ENCODE assay signal across 22 cellular contexts in the genomic region with DNA sequence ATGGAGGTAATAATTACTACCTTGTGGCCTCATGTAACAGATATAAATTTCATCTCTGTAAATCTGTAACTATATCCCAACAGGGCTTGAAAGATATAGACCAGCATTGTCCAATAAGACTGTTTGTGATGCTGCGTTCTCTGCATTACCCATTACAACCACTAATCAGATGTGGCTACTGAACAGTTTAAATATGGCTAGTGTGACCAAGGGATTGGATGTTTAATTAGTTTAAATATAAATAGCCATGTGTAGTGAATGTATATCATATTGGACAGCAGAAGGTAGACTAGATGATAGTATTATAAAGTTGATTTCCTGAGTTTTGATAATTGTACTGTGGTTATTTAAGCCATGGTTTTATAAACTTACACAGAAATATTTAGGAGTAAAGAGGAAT.
"Had no signal": no experiment of that assay in that cellular context is flagged by ENCODE, and none has a peak within 500 bp of the region (broad histone marks: within the 10 kb centered on the region; RNA-seq: fewer than 3 reads in every experiment).

No MANE protein-coding gene starts in this region.

- H3K36me3 Mint-ChIP-seq: activated CD4-positive, alpha-beta memory T cell treated with anti-CD3 and anti-CD28 coated beads for 36 hours; naive thymus-derived CD8-positive, alpha-beta T cell had no signal

- H3K4me3 ChIP-seq: left lung, prostate gland, right atrium auricular region, upper lobe of right lung had no signal

- H3K27ac Mint-ChIP-seq: activated CD4-positive, alpha-beta memory T cell treated with anti-CD3 and anti-CD28 coated beads for 36 hours; activated naive CD8-positive, alpha-beta T cell treated with anti-CD3 and anti-CD28 coated beads for 36 hours; dendritic cell treated with granulocyte-macrophage colony-stimulating factor and Interleukin-4, amounts not matched to agents 40 ng/mL and 50 ng/mL, for 4 days; mesothelial cell of epicardium; naive thymus-derived CD8-positive, alpha-beta T cell; T-helper 1 cell treated with Interleukin-12 subunit alpha and Interleukin-12 subunit beta and Interleukin-4 antibody, amounts not matched to agents 30 μg/mL and 1 μg/mL, for 36 hours had no signal

- H3K4me1 Mint-ChIP-seq: activated naive CD8-positive, alpha-beta T cell treated with anti-CD3 and anti-CD28 coated beads for 36 hours; mesothelial cell of epicardium had no signal

- DNase-seq: activated CD4-positive, alpha-beta memory T cell treated with anti-CD3 and anti-CD28 coated beads for 36 hours; activated CD4-positive, alpha-beta T cell treated with anti-CD3 and anti-CD28 coated beads for 4 hours; activated CD4-positive, CD25-positive, alpha-beta regulatory T cell; activated naive CD4-positive, alpha-beta T cell treated with Interleukin-2 at 50 U/mL for 16 hours; activated naive CD8-positive, alpha-beta T cell treated with anti-CD3 and anti-CD28 coated beads for 36 hours; activated T-cell treated with anti-CD3 and anti-CD28 coated beads, Interleukin-2, amount 50 U/mL, for 48 hours; amniotic stem cell; effector CD8-positive, alpha-beta T cell; hippocampal formation; kidney glomerular epithelial cell; left lung; naive thymus-derived CD8-positive, alpha-beta T cell; stimulated activated CD4-positive, alpha-beta T cell treated with anti-CD3 and anti-CD28 coated beads, Interleukin-12 subunit alpha, Interleukin-12 subunit beta, amount 100 ng/mL, for 4 hours; stimulated activated CD4-positive, alpha-beta T cell treated with anti-CD3 and anti-CD28 coated beads, Interleukin-4, amount 100 ng/mL, for 4 hours; stimulated activated naive CD8-positive, alpha-beta T cell treated with anti-CD3 and anti-CD28 coated beads, Interleukin-15, Interleukin-2, amounts not matched to agents 100 U/mL and 50 U/mL, for 24 hours; T1000; upper lobe of right lung had no signal

- H3K27me3 Mint-ChIP-seq: dendritic cell treated with granulocyte-macrophage colony-stimulating factor and Interleukin-4, amounts not matched to agents 40 ng/mL and 50 ng/mL, for 4 days had no signal

- H3K4me3 Mint-ChIP-seq: activated CD4-positive, alpha-beta memory T cell treated with anti-CD3 and anti-CD28 coated beads for 36 hours; activated naive CD8-positive, alpha-beta T cell treated with anti-CD3 and anti-CD28 coated beads for 36 hours; dendritic cell treated with granulocyte-macrophage colony-stimulating factor and Interleukin-4, amounts not matched to agents 40 ng/mL and 50 ng/mL, for 4 days; mesothelial cell of epicardium; naive thymus-derived CD8-positive, alpha-beta T cell; T-helper 1 cell treated with Interleukin-12 subunit alpha and Interleukin-12 subunit beta and Interleukin-4 antibody, amounts not matched to agents 30 μg/mL and 1 μg/mL, for 36 hours had no signal

- H3K9me3 Mint-ChIP-seq: activated naive CD8-positive, alpha-beta T cell treated with anti-CD3 and anti-CD28 coated beads for 36 hours had no signal
